In the genomic region with DNA sequence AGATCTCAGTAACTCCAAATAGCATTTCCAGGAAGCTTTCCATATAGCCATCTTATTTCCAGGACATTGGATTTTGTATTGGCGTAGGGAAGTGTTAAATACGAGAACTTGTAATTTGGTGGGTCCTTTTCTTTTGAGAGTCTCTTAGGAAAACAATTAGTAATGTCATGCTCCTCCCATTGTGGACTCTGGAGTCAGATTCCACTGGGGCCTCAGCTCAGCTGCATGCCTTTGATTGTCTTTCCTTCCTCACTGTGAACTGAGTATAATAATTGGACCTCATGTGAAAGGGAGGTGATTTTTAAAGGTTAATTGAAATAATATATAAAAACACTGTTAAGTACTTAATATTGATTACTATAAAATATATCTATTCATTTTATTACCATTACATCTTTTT, we compare ENCODE assay signal across 17 cellular contexts.
"Had no signal": no experiment of that assay in that cellular context is flagged by ENCODE, and none has a peak within 500 bp of the region (broad histone marks: within the 10 kb centered on the region; RNA-seq: fewer than 3 reads in every experiment).

No MANE protein-coding gene starts in this region.

- H3K4me1 ChIP-seq: ascending aorta, heart left ventricle, spleen, tibial nerve had no signal

- DNase-seq: activated B cell treated with CpG ODN at 0.5 μM for 24 hours; activated CD4-positive, alpha-beta T cell treated with anti-CD3 and anti-CD28 coated beads for 36 hours; activated effector memory CD4-positive, alpha-beta T cell treated with anti-CD3 and anti-CD28 coated beads, Interleukin-2, amount 50 U/mL, for 16 hours; activated naive CD4-positive, alpha-beta T cell treated with anti-CD3 and anti-CD28 coated beads for 36 hours; activated naive CD8-positive, alpha-beta T cell treated with anti-CD3 and anti-CD28 coated beads, Interleukin-2, amount 10 ng/mL, durations not matched to agents 7 days and 5 days; brain microvascular endothelial cell; caudate nucleus; heart left ventricle; mammary epithelial cell; ovary; retina; spleen; stimulated activated naive CD4-positive, alpha-beta T cell treated with Interleukin-2 at 50 U/mL for 16 hours; T-cell had no signal

- H3K27ac ChIP-seq: ascending aorta, brain microvascular endothelial cell, heart left ventricle, ovary, spleen, tibial nerve had no signal

- H3K27me3 ChIP-seq: ascending aorta, brain microvascular endothelial cell, heart left ventricle, ovary, spleen, tibial nerve had no signal

- ATAC-seq: activated CD4-positive, alpha-beta T cell treated with anti-CD3 and anti-CD28 coated beads for 36 hours; esophagus mucosa; heart left ventricle; T-cell had no signal

- H3K36me3 ChIP-seq: ascending aorta, brain microvascular endothelial cell, heart left ventricle, ovary, spleen had no signal

- H3K4me3 ChIP-seq: ascending aorta, heart left ventricle, ovary, spleen, tibial nerve had no signal

- H3K9me3 ChIP-seq: ovary had no signal
